In the genomic region with DNA sequence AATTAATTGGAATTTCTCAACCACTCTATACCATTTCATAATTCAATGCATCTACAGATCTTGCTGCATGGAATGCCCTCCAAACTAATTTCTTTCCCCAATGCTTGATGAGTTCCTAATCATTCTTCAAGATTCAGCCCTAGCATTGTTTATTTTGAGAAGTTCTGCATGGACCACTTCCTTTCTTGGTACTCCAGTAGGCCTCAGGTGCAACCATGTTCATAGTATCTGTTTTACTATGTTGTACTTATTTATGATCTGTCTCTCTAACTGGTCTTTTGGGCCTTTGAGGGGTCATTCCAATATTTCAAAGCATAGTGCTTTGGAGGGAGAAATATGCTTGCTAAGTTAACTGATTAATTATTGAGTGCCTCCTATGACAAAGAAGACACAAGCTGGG, we compare ENCODE assay signal across 18 cellular contexts.
"Had no signal": no experiment of that assay in that cellular context is flagged by ENCODE, and none has a peak within 500 bp of the region (broad histone marks: within the 10 kb centered on the region; RNA-seq: fewer than 3 reads in every experiment).

No MANE protein-coding gene starts in this region.

- H3K4me3 Mint-ChIP-seq: activated T-cell treated with anti-CD3 and anti-CD28 coated beads, Interleukin-2, amount 50 U/mL, for 24 hours; immature natural killer cell; memory B cell had no signal

- H3K4me1 ChIP-seq: prostate gland had no signal

- H3K27me3 ChIP-seq: heart right ventricle, right atrium auricular region, tibial nerve had no signal

- H3K36me3 ChIP-seq: heart right ventricle, prostate gland, right atrium auricular region, tibial nerve had no signal

- H3K4me1 Mint-ChIP-seq: memory B cell had no signal

- H3K4me3 ChIP-seq: heart right ventricle, prostate gland, right atrium auricular region, tibial nerve had no signal

- H3K9me3 Mint-ChIP-seq: activated T-cell treated with anti-CD3 and anti-CD28 coated beads, Interleukin-2, amount 50 U/mL, for 24 hours; immature natural killer cell; memory B cell had no signal

- DNase-seq: activated CD4-positive, alpha-beta T cell treated with anti-CD3 and anti-CD28 coated beads, Interleukin-2, amount 50 U/mL, for 1 hour; activated CD4-positive, CD25-positive, alpha-beta regulatory T cell; activated T-cell treated with anti-CD3 and anti-CD28 coated beads, Interleukin-2, amount 50 U/mL, for 24 hours; effector CD4-positive, alpha-beta T cell; heart right ventricle; immature natural killer cell; kidney glomerular epithelial cell; left ventricle myocardium superior; stimulated activated CD4-positive, alpha-beta T cell treated with anti-CD3 and anti-CD28 coated beads, Interleukin-12 subunit alpha, Interleukin-12 subunit beta, amount 100 ng/mL, for 4 hours; stimulated activated CD4-positive, alpha-beta T cell treated with anti-CD3 and anti-CD28 coated beads, Interleukin-1b, Interleukin-23, amount 100 ng/mL, for 48 hours; stimulated activated CD8-positive, alpha-beta memory T cell treated with anti-CD3 and anti-CD28 coated beads, Interleukin-4, amount 100 ng/mL, for 48 hours; stimulated activated naive CD4-positive, alpha-beta T cell treated with Interleukin-2 at 50 U/mL for 16 hours; SW 1271; T1000 had no signal

- H3K27me3 Mint-ChIP-seq: activated T-cell treated with anti-CD3 and anti-CD28 coated beads, Interleukin-2, amount 50 U/mL, for 24 hours had no signal

- H3K27ac ChIP-seq: prostate gland, right atrium auricular region, tibial nerve had no signal

- H3K27ac Mint-ChIP-seq: activated T-cell treated with anti-CD3 and anti-CD28 coated beads, Interleukin-2, amount 50 U/mL, for 24 hours; memory B cell had no signal

- ATAC-seq: heart right ventricle, left ventricle myocardium superior had no signal

- H3K9me3 ChIP-seq: heart right ventricle, prostate gland, right atrium auricular region, tibial nerve had no signal

- H3K36me3 Mint-ChIP-seq: memory B cell had no signal
